ENCODE assay signal across 24 cellular contexts in the genomic region with DNA sequence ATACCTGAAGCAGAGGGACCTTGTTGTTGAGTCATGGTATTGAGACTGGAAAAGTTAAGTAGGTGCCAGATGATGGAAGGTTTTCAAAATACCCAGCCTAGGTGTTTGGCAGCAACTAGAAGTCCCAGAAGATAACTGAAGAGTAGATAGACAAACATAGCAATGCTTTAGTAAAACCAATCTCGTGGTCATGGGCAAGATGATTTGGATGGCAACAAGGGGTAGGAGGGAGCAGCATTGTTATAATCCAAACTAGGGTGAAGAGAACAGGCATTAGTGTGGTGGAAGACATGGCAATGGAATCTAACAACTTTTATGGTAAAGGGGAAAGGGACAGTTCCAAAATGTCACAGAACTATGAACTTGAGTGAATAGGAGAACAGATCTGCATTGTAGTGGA. TPM values are rescaled to one million over a fixed set of nuclear protein-coding genes. Genes with fewer than 3 reads are reported as not detected.
A peak's percentile ranks its signal among the peaks of the same experiment; 100 is the strongest.
DNase-seq lines count a peak whose midpoint lies in the region; ATAC-seq and FAIRE-seq lines count a peak whose summit lies in the region.
"Had no signal": no experiment of that assay in that cellular context is flagged by ENCODE, and none has a peak within 500 bp of the region (broad histone marks: within the 10 kb centered on the region; RNA-seq: fewer than 3 reads in every experiment).

No MANE protein-coding gene starts in this region.

- no peaks in the 10 kb centered on the region for H3K27me3 ChIP-seq in stomach smooth muscle (ENCODE audit: control insufficient read depth in 1 of 2, insufficient read depth in 2 of 2, low read length in 2 of 2)
- H3K27me3 ChIP-seq in CD4-positive, alpha-beta memory T cell (ENCODE audit: insufficient read depth, low read length) = no peaks in the 10 kb centered on the region
- H3K27me3 ChIP-seq: BLaER1 treated with 17β-estradiol and CSF1 and Interleukin-3, amounts not matched to agents 10 nM and 100 nM had no signal

- CTCF ChIA-PET in CD4-positive, alpha-beta memory T cell (lab: Charles Lee; ENCODE audit: partially characterized antibody) = no interaction called here

- H3K4me3 ChIP-seq in mesodermal cell (ENCODE audit: extremely low read depth, insufficient read depth, low read length, poor library complexity, severe bottlenecking) (peak overlapping the region; percentile 9), stomach smooth muscle (ENCODE audit: low read length in 2 of 2) (peak overlapping the region; percentile 76 to 85)
- H3K4me3 ChIP-seq in CD4-positive, alpha-beta memory T cell (ENCODE audit: low read length in 2 of 2) = no peak overlapping the region
- H3K4me3 ChIP-seq: BLaER1 treated with 17β-estradiol and CSF1 and Interleukin-3, amounts not matched to agents 10 nM and 100 nM had no signal

- H3K27ac ChIP-seq in mesodermal cell (ENCODE audit: low read depth, low read length, severe bottlenecking) = no peak overlapping the region
- H3K27ac ChIP-seq in stomach smooth muscle (ENCODE audit: low read length) = peak overlapping the region; percentile 66
- H3K27ac ChIP-seq in CD4-positive, alpha-beta memory T cell (ENCODE audit: low read depth, low read length) = no peak overlapping the region
- H3K27ac ChIP-seq: BLaER1 treated with 17β-estradiol and CSF1 and Interleukin-3, amounts not matched to agents 10 nM and 100 nM; KMS-11; neutrophil had no signal

- H3K36me3 Mint-ChIP-seq in CD4-positive, alpha-beta memory T cell = no peaks in the 10 kb centered on the region
- H3K36me3 Mint-ChIP-seq: stimulated activated memory B cell treated with anti-CD40 and anti-IgM and Interleukin-4, amounts not matched to agents 10 μg/mL and 1 μg/mL and 100 μg/mL, for 72 hours had no signal

- H3K9ac ChIP-seq in stomach smooth muscle (ENCODE audit: low read length in 2 of 2) = peak overlapping the region in 1 of 2 donors; percentile 86
- H3K9ac ChIP-seq: BLaER1 treated with 17β-estradiol and CSF1 and Interleukin-3, amounts not matched to agents 10 nM and 100 nM; KMS-11 had no signal

- intact Hi-C loops in Right ventricle myocardium superior (cut with DNase I) = loop anchor here (5.0 kb wide), 2 partner anchors 54 to 124 kb away; no protein-coding TSS in a partner anchor
- intact Hi-C loops in CD4-positive, alpha-beta memory T cell (cut with micrococcal nuclease) = no loop called here
- intact Hi-C loops in head of caudate nucleus (cut with DNase I) = no loop called here

- no peak overlapping the region for H3K27ac Mint-ChIP-seq in CD4-positive, alpha-beta memory T cell
- H3K27ac Mint-ChIP-seq: activated CD4-positive, alpha-beta T cell treated with anti-CD3 and anti-CD28 coated beads for 36 hours; stimulated activated memory B cell treated with anti-CD40 and anti-IgM and Interleukin-4, amounts not matched to agents 10 μg/mL and 1 μg/mL and 100 μg/mL, for 72 hours had no signal

- H3K36me3 ChIP-seq in mesodermal cell (ENCODE audit: control insufficient read depth, insufficient read depth, low read length) = no peaks in the 10 kb centered on the region
- no peaks in the 10 kb centered on the region for H3K36me3 ChIP-seq in stomach smooth muscle (ENCODE audit: control insufficient read depth in 2 of 2, insufficient read depth in 2 of 2, low read length in 2 of 2)
- H3K36me3 ChIP-seq in CD4-positive, alpha-beta memory T cell (ENCODE audit: insufficient read depth, low read length) = no peaks in the 10 kb centered on the region
- H3K36me3 ChIP-seq: BLaER1 treated with 17β-estradiol and CSF1 and Interleukin-3, amounts not matched to agents 10 nM and 100 nM; neutrophil had no signal

- no peaks in the 10 kb centered on the region for H3K9me3 Mint-ChIP-seq in CD4-positive, alpha-beta memory T cell
- H3K9me3 Mint-ChIP-seq: stimulated activated memory B cell treated with anti-CD40 and anti-IgM and Interleukin-4, amounts not matched to agents 10 μg/mL and 1 μg/mL and 100 μg/mL, for 72 hours had no signal

- peaks cover 3% of the 10 kb centered on the region for H3K4me1 ChIP-seq in mesodermal cell (ENCODE audit: control insufficient read depth, insufficient read depth, low read length, poor library complexity, severe bottlenecking)
- peaks cover 10% of the 10 kb centered on the region for H3K4me1 ChIP-seq in stomach smooth muscle (ENCODE audit: control insufficient read depth, insufficient read depth, low read length)
- H3K4me1 ChIP-seq in CD4-positive, alpha-beta memory T cell (ENCODE audit: insufficient read depth, low read length) = peaks cover 8% of the 10 kb centered on the region

- DNase-seq in GM18507 (ENCODE audit: extremely low spot score, insufficient read length, low read depth) (no peak), Right ventricle myocardium superior (no peak), mucosa of gallbladder (ENCODE audit: low spot score) (no peak), head of caudate nucleus (no peak), NCI-H345 treated with DMSO at 0.1 percent for 48 hours (lab: John Stamatoyannopoulos, UW; ENCODE audit: unreplicated experiment) (no peak)
- no peak for DNase-seq in CD4-positive, alpha-beta memory T cell
- DNase-seq: activated CD4-positive, alpha-beta T cell treated with anti-CD3 and anti-CD28 coated beads for 36 hours; activated CD8-positive, alpha-beta memory T cell treated with anti-CD3 and anti-CD28 coated beads, Interleukin-2, amount 50 U/mL, for 4 hours; activated effector memory CD4-positive, alpha-beta T cell treated with Interleukin-2 at 50 U/mL for 16 hours; central memory CD4-positive, alpha-beta T cell; effector CD4-positive, alpha-beta T cell; midbrain; NCI-H1048; NCI-H2029 treated with DMSO at 0.1 percent for 48 hours; NCI-H446 treated with DMSO at 0.1 percent for 48 hours; trophoblast cell had no signal

- POLR2A ChIA-PET in CD4-positive, alpha-beta memory T cell (lab: Charles Lee; ENCODE audit: partially characterized antibody) = no interaction called here

- no peak overlapping the region for H3K4me3 Mint-ChIP-seq in CD4-positive, alpha-beta memory T cell
- H3K4me3 Mint-ChIP-seq: activated CD4-positive, alpha-beta T cell treated with anti-CD3 and anti-CD28 coated beads for 36 hours; stimulated activated memory B cell treated with anti-CD40 and anti-IgM and Interleukin-4, amounts not matched to agents 10 μg/mL and 1 μg/mL and 100 μg/mL, for 72 hours had no signal

- H3K9me3 ChIP-seq in mesodermal cell (ENCODE audit: control insufficient read depth, low read length) (no peaks in the 10 kb centered on the region), stomach smooth muscle (ENCODE audit: control insufficient read depth in 2 of 2, low read length in 2 of 2) (no peaks in the 10 kb centered on the region)
- H3K9me3 ChIP-seq in CD4-positive, alpha-beta memory T cell (ENCODE audit: control insufficient read depth in 1 of 2, low read length in 2 of 2) = no peaks in the 10 kb centered on the region
- H3K9me3 ChIP-seq: BLaER1 treated with 17β-estradiol and CSF1 and Interleukin-3, amounts not matched to agents 10 nM and 100 nM; neutrophil had no signal

- peaks cover 15 to 16% of the 10 kb centered on the region in 2 donors for H3K27me3 Mint-ChIP-seq in CD4-positive, alpha-beta memory T cell

- 80 to 90% methylated on average over 1 of the region's 1 CpG for WGBS in mesodermal cell (ENCODE audit: insufficient coverage in 2 of 2), 2 experiments

- peak; percentile 31 for FAIRE-seq in GM18507 (lab: Jason Lieb, UNC)
- FAIRE-seq: islet of Langerhans had no signal

- peaks cover 4 to 11% (median 5%) of the 10 kb centered on the region in 4 donors for H3K4me1 Mint-ChIP-seq in CD4-positive, alpha-beta memory T cell

- peak; percentile 63 for ATAC-seq in Right ventricle myocardium superior (ENCODE audit: poor library complexity)
- ATAC-seq: activated CD4-positive, alpha-beta T cell treated with anti-CD3 and anti-CD28 coated beads for 36 hours; stimulated activated memory B cell treated with anti-CD40 and anti-IgM and Interleukin-4, amounts not matched to agents 10 μg/mL and 1 μg/mL and 100 μg/mL, for 72 hours had no signal

RNA-seq across cellular contexts. Expression of gene FILIP1, which starts 2.3 kb away (rescaled TPM):
- total RNA-seq in Right ventricle myocardium superior (160 TPM), mucosa of gallbladder (22.9 TPM)
- 12.9 TPM for polyA plus RNA-seq in mesodermal cell (2013, experiment 1 of 2)
- polyA plus RNA-seq in mesodermal cell (2013, experiment 2 of 2) = 11.0 TPM
- total RNA-seq in CD4-positive, alpha-beta memory T cell = not detected
- polyA plus RNA-seq in CD4-positive, alpha-beta memory T cell = not detected
- total RNA-seq: activated CD4-positive, alpha-beta T cell treated with anti-CD3 and anti-CD28 coated beads for 36 hours; RPMI7951 had no signal

Comparison
In these comparisons a context has a peak if more than half of its experiments do, and no peak if none do; other contexts are left out.
1. H3K4me3 ChIP-seq: peak in mesodermal cell (single experiment) and stomach smooth muscle (2 of 2); none in CD4-positive, alpha-beta memory T cell (0 of 2).
2. RNA of gene FILIP1, which starts 2.3 kb away (total RNA-seq): 160 TPM in Right ventricle myocardium superior (single experiment) and 22.9 TPM in mucosa of gallbladder (single experiment); not detected in CD4-positive, alpha-beta memory T cell; every median in the first group is over 10 times any median in the second.